Comparison of ENCODE assay signal across 17 cellular contexts in genomic region chr14:59788176-59788575, GRCh38.
DNase-seq lines count a peak whose midpoint lies in the region; ATAC-seq, FAIRE-seq and TF ChIP-seq lines count a peak whose summit lies in the region.
"Had no signal": no experiment of that assay in that cellular context is flagged by ENCODE, and none has a peak within 500 bp of the region (broad histone marks: within the 10 kb centered on the region; RNA-seq: fewer than 3 reads in every experiment).

No MANE protein-coding gene starts in this region.

- no peaks in the 10 kb centered on the region for H3K36me3 ChIP-seq in liver (ENCODE audit: control insufficient read depth in 4 of 4, insufficient read depth in 3 of 4, low read depth in 1 of 4, low read length in 3 of 4)
- H3K36me3 ChIP-seq in HepG2 (replicated peaks in 1 of 2; ENCODE audit: control insufficient read depth in 1 of 2, insufficient read depth in 2 of 2, low read length in 2 of 2) = no peaks in the 10 kb centered on the region
- no peaks in the 10 kb centered on the region for H3K36me3 ChIP-seq in kidney (ENCODE audit: control insufficient read depth in 1 of 2, insufficient read depth in 2 of 2, low read length in 2 of 2)

- H3K27ac Mint-ChIP-seq in natural killer cell = no peak overlapping the region
- H3K27ac Mint-ChIP-seq: CD14-positive monocyte, H9 had no signal

- no peak for ATAC-seq in HepG2
- peak; percentile 72 for ATAC-seq in left lobe of liver
- no peak for ATAC-seq in GM21717 (IDR thresholded peaks at IDR 0.05; ENCODE audit: unreplicated experiment)
- no peak for ATAC-seq in natural killer cell

- H3K4me1 ChIP-seq in liver (ENCODE audit: control insufficient read depth in 4 of 4, insufficient read depth in 4 of 4, low read length in 3 of 4) = peaks cover 0 to 7% (median 2%) of the 10 kb centered on the region in 4 donors
- H3K4me1 ChIP-seq in HepG2 (ENCODE audit: insufficient read depth, low read length) = peaks cover 12% of the 10 kb centered on the region
- H3K4me1 ChIP-seq in kidney (ENCODE audit: control insufficient read depth in 1 of 2, insufficient read depth in 1 of 2, low read depth in 1 of 2, low read length in 2 of 2) = no peaks in the 10 kb centered on the region

- TF ChIP-seq RAD21 in liver (IDR thresholded peaks at IDR 0.05) (no peak), HepG2 (CRISPR knock-in tag; IDR thresholded peaks at IDR 0.05) (no peak)

- no peaks in the 10 kb centered on the region for H3K4me1 Mint-ChIP-seq in natural killer cell
- H3K4me1 Mint-ChIP-seq: CD14-positive monocyte had no signal

- 18% methylated on average over 2 of the region's 2 CpGs for WGBS in liver
- WGBS in HepG2 (ENCODE audit: low lambda C conversion rate) = 0% methylated on average over 2 of the region's 2 CpGs

- H3K36me3 Mint-ChIP-seq in natural killer cell = no peaks in the 10 kb centered on the region
- H3K36me3 Mint-ChIP-seq: CD14-positive monocyte had no signal

- H4K20me1 ChIP-seq in HepG2 (ENCODE audit: insufficient read depth, low read length) = no peaks in the 10 kb centered on the region

- H3K9ac ChIP-seq in liver (ENCODE audit: low read depth in 1 of 2, low read length in 2 of 2) (no peak overlapping the region), HepG2 (ENCODE audit: insufficient read depth, low read depth, low read length) (no peak overlapping the region), kidney (ENCODE audit: low read length in 2 of 2) (no peak overlapping the region)

- H3K9me3 ChIP-seq in liver (ENCODE audit: control insufficient read depth in 4 of 4, low read length in 3 of 4) = no peaks in the 10 kb centered on the region
- H3K9me3 ChIP-seq in HepG2 (ENCODE audit: low read length) = no peaks in the 10 kb centered on the region
- H3K9me3 ChIP-seq in kidney (ENCODE audit: control insufficient read depth in 1 of 2, low read length in 2 of 2) = no peaks in the 10 kb centered on the region

- no peak for FAIRE-seq in HepG2 (lab: Jason Lieb, UNC)
- no peak for FAIRE-seq in kidney (lab: Jason Lieb, UNC)

- H3K27me3 Mint-ChIP-seq in natural killer cell (ENCODE audit: low read depth in 2 of 2) = peaks cover 0 to 7% of the 10 kb centered on the region in 2 donors

- no peak overlapping the region for H3K4me2 ChIP-seq in HepG2 (ENCODE audit: low read depth, low read length)

- intact Hi-C loops in HepG2 (cut with micrococcal nuclease; ENCODE audit: unreplicated experiment) (no loop called here), kidney (cut with DNase I) (no loop called here), natural killer cell (cut with micrococcal nuclease) (no loop called here)

- CTCF ChIA-PET in HepG2 (lab: Yijun Ruan, JAX; ENCODE audit: low intra/inter-chr PET ratio, low total read pairs) = no interaction called here

- TF ChIP-seq CTCF in liver (IDR thresholded peaks at IDR 0.05; ENCODE audit: low read depth, low read length, missing input control) = no peak
- no peak for TF ChIP-seq CTCF in HepG2 (CRISPR knock-in tag; IDR thresholded peaks at IDR 0.05)
- no peak for TF ChIP-seq CTCF in kidney (IDR thresholded peaks at IDR 0.05; ENCODE audit: borderline replicate concordance, extremely low read depth, insufficient read depth)
- no peak for TF ChIP-seq CTCF in natural killer cell (IDR thresholded peaks at IDR 0.05)

- TF ChIP-seq EP300 in HepG2 (IDR thresholded peaks at IDR 0.05; ENCODE audit: low read depth in 2 of 2, low read length in 2 of 2) (no peak), HepG2 (CRISPR knock-in tag; IDR thresholded peaks at IDR 0.05; ENCODE audit: borderline replicate concordance) (no peak)

- no TSS peak for BruUV-seq in HepG2 (replicated peaks; lab: Mats Ljungman, UMichigan)

- TF ChIP-seq POLR2A in HepG2 (IDR thresholded peaks at IDR 0.05; ENCODE audit: insufficient read depth in 1 of 2, low read depth in 2 of 2, low read length in 2 of 2) = no peak

- H3K4me3 Mint-ChIP-seq in natural killer cell = no peak overlapping the region
- H3K4me3 Mint-ChIP-seq: CD14-positive monocyte, H9 had no signal

- in situ Hi-C loops in HepG2 (cut with HindIII; ENCODE audit: extremely low pct_ligation_motif_present, low pct_unique_long_range_greater_than_20kb) = no loop called here

- POLR2A ChIA-PET in HepG2 (lab: Yijun Ruan, JAX) = no interaction called here

- H3K9me3 Mint-ChIP-seq in natural killer cell = no peaks in the 10 kb centered on the region
- H3K9me3 Mint-ChIP-seq: CD14-positive monocyte, H9 had no signal

- H3K27ac ChIP-seq in liver (ENCODE audit: low read depth in 1 of 2, low read length in 2 of 2) (no peak overlapping the region), HepG2 (ENCODE audit: extremely low read length, insufficient read depth, low read length) (no peak overlapping the region), kidney (ENCODE audit: low read depth in 2 of 2, low read length in 2 of 2) (no peak overlapping the region)

- H3K27me3 ChIP-seq in liver (ENCODE audit: control insufficient read depth in 4 of 4, insufficient read depth in 4 of 4, low read length in 3 of 4) (no peaks in the 10 kb centered on the region), HepG2 (ENCODE audit: control insufficient read depth in 1 of 2, insufficient read depth in 2 of 2, low read length in 2 of 2) (no peaks in the 10 kb centered on the region; a peak in 1 of 5 replicates)

- H2AFZ ChIP-seq in HepG2 (ENCODE audit: low read length) = no peak overlapping the region

- no peak overlapping the region for H3K4me3 ChIP-seq in liver (ENCODE audit: low read depth in 1 of 3, low read length in 3 of 3)
- H3K4me3 ChIP-seq in HepG2 (replicated peaks in 1 of 3; ENCODE audit: insufficient read depth in 1 of 3, low read depth in 2 of 3, low read length in 3 of 3) = no peak overlapping the region
- H3K4me3 ChIP-seq in kidney (ENCODE audit: low read length in 2 of 2) = no peak overlapping the region

- DNase-seq in HepG2 (ENCODE audit: low spot score) = no peak
- DNase-seq in NCI-H460 (ENCODE audit: extremely low read depth, low read depth) = peak; percentile 83
- no peak for DNase-seq in left lobe of liver (ENCODE audit: low spot score)
- DNase-seq in kidney = no peak
- no peak for DNase-seq in natural killer cell
- DNase-seq: GDM1, H9, Kasumi-1, MM.1S, NCI-H1105, NCI-H1694, NCI-H345, OCI-M1, Right ventricle myocardium superior had no signal

- no peaks in the 10 kb centered on the region for H3K79me2 ChIP-seq in HepG2 (ENCODE audit: insufficient read depth, low read length)

TF ChIP-seq in liver, 16 proteins besides CTCF, POLR2A, EP300 and RAD21:
- TF ChIP-seq EGR1 (IDR thresholded peaks at IDR 0.05; ENCODE audit: low read depth in 2 of 2) (no peak), JUND (IDR thresholded peaks at IDR 0.05) (no peak), RXRA (IDR thresholded peaks at IDR 0.05) (peak in 1 of 2 donors; percentile 29), ZBTB33 (IDR thresholded peaks at IDR 0.05) (no peak), NR2F2 (IDR thresholded peaks at IDR 0.05) (no peak), YY1 (IDR thresholded peaks at IDR 0.05) (no peak), SP1 (IDR thresholded peaks at IDR 0.05) (no peak), HNF4A (conservative IDR thresholded peaks at IDR 0.05) (peak; percentile 9 to 16)

TF ChIP-seq in HepG2, 621 proteins besides CTCF, POLR2A, EP300 and RAD21:
- TF ChIP-seq MAZ (IDR thresholded peaks at IDR 0.05; ENCODE audit: borderline replicate concordance, low read depth, low read length) = no peak
- TF ChIP-seq MAZ (CRISPR knock-in tag; IDR thresholded peaks at IDR 0.05; ENCODE audit: low read depth) = no peak
- TF ChIP-seq ZNF672 (CRISPR knock-in tag; IDR thresholded peaks at IDR 0.05) = no peak
- no peak for TF ChIP-seq JDP2 (CRISPR knock-in tag; IDR thresholded peaks at IDR 0.05; ENCODE audit: borderline replicate concordance)
- no peak for TF ChIP-seq NFE2L1 (CRISPR knock-in tag; IDR thresholded peaks at IDR 0.05; ENCODE audit: borderline replicate concordance)
- TF ChIP-seq ZNF460 (CRISPR knock-in tag; IDR thresholded peaks at IDR 0.05; ENCODE audit: borderline replicate concordance) = no peak
- TF ChIP-seq TCF7L2 (IDR thresholded peaks at IDR 0.05; ENCODE audit: low read depth, low read length) = no peak
- TF ChIP-seq HMGA1 (CRISPR knock-in tag; conservative IDR thresholded peaks at IDR 0.05) = no peak
- TF ChIP-seq ATF5 (CRISPR knock-in tag; IDR thresholded peaks at IDR 0.05; ENCODE audit: low read depth) = no peak
- no peak for TF ChIP-seq HBP1 (CRISPR knock-in tag; IDR thresholded peaks at IDR 0.05; ENCODE audit: low read depth)
